ENCODE assay signal across 8 cellular contexts in genomic region chr12:102061556-102062418, GRCh38. TPM values are rescaled to one million over a fixed set of nuclear protein-coding genes. Genes with fewer than 3 reads are reported as not detected.
DNase-seq lines count a peak whose midpoint lies in the region; ATAC-seq, FAIRE-seq and TF ChIP-seq lines count a peak whose summit lies in the region.

Gene WASHC3, minus strand, starts transcription at chr12:102061991. Its CDS starts 29 bp downstream, at chr12:102061962.

- POLR2A ChIA-PET in AG04449 (lab: Yijun Ruan, JAX), result no interaction called here

- no peaks in the 10 kb centered on the region for H3K9me3 ChIP-seq in iPS-20b (ENCODE audit: insufficient read depth, low read depth, low read length)

- peak; percentile 51 for DNase-seq in AG04449 (ENCODE audit: low read depth, low spot score)
- DNase-seq in NCI-H2227 treated with DMSO at 0.1 percent for 48 hours (lab: John Stamatoyannopoulos, UW), result peak; percentile 95
- DNase-seq in bronchial epithelial cell (ENCODE audit: low read depth), result peak; percentile 85

- ATAC-seq in GM18907 (IDR thresholded peaks at IDR 0.05; ENCODE audit: unreplicated experiment), result peak; percentile 96
- ATAC-seq in HG03159 (IDR thresholded peaks at IDR 0.05; ENCODE audit: unreplicated experiment), result peak; percentile 93

- CTCF ChIA-PET in AG04449 (lab: Yijun Ruan, JAX), result no interaction called here

- peak within 1 kb of the TSS; percentile 71; the same call in 1 of the 2 replicates for H3K9ac ChIP-seq in iPS-20b (ENCODE audit: low read depth, low read length)

- H3K4me3 ChIP-seq in AG04449 (ENCODE audit: low read depth, low read length) (peak within 1 kb of the TSS; percentile 91), WI38 (ENCODE audit: low read depth, low read length) (peak within 1 kb of the TSS; percentile 78), bronchial epithelial cell (ENCODE audit: low read depth, low read length) (peak within 1 kb of the TSS; percentile 53), iPS-20b (ENCODE audit: low read length) (peak within 1 kb of the TSS; percentile 88), skin epidermis (peak within 1 kb of the TSS; percentile 63 to 90 (median 86))

- FAIRE-seq in bronchial epithelial cell (lab: Jason Lieb, UNC), result no peak

- H3K27me3 ChIP-seq in bronchial epithelial cell (ENCODE audit: control insufficient read depth, insufficient read depth, low read length), result no peaks in the 10 kb centered on the region
- H3K27me3 ChIP-seq in iPS-20b (ENCODE audit: insufficient read depth, low read length), result no peaks in the 10 kb centered on the region

- H3K27ac ChIP-seq in iPS-20b (ENCODE audit: low read length) (no peak within 1 kb of the TSS), skin epidermis (peak within 1 kb of the TSS; percentile 35 to 97 (median 91))

- TF ChIP-seq CTCF in AG04449 (IDR thresholded peaks at IDR 0.05; ENCODE audit: insufficient read depth, low read length, missing control alignments), result no peak
- TF ChIP-seq CTCF in WI38 (IDR thresholded peaks at IDR 0.05; ENCODE audit: low read depth, low read length), result no peak
- TF ChIP-seq CTCF in bronchial epithelial cell (IDR thresholded peaks at IDR 0.05; ENCODE audit: insufficient read depth, low read length, severe bottlenecking), result no peak

- no peaks in the 10 kb centered on the region for H3K4me1 ChIP-seq in iPS-20b (ENCODE audit: insufficient read depth, low read length)

- H3K36me3 ChIP-seq in bronchial epithelial cell (ENCODE audit: control insufficient read depth, insufficient read depth, low read length), result peaks cover 1% of the 10 kb centered on the region
- no peaks in the 10 kb centered on the region for H3K36me3 ChIP-seq in iPS-20b (ENCODE audit: insufficient read depth, low read depth, low read length)

RNA-seq across cellular contexts. Expression of gene WASHC3, which starts in this region (rescaled TPM):
- 37.1 and 80.0 TPM in 2 replicates for total RNA-seq in bronchial epithelial cell
